ENCODE assay signal across 15 cellular contexts in the genomic region with DNA sequence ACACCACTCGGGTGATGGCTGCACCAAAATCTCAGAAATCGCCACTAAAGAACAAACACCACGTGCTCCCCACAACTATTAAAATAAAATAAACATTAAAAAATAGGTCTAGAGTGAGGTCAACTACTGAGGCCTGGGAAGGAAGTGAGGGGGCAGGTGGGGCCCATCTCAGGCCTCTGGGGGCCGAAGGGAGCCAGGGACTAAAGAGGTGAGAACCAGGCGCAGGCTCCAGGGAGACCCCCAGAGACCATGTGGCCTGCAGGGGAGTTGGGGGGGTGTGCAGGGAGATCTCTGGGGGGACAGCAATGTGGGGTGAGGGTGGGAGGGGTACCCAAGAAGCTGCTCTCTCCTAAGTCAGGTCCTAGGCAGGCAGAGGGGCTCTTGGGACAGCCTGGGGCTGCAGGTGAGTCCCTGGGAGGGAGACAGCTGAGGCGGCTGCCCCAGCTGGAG.
DNase-seq lines count a peak whose midpoint lies in the region; ATAC-seq, FAIRE-seq and TF ChIP-seq lines count a peak whose summit lies in the region.
"Had no signal": no experiment of that assay in that cellular context is flagged by ENCODE, and none has a peak within 500 bp of the region (broad histone marks: within the 10 kb centered on the region; RNA-seq: fewer than 3 reads in every experiment).

No MANE protein-coding gene starts in this region.

- peak overlapping the region; percentile 87 for H3K4me2 ChIP-seq in A549
- H3K4me2 ChIP-seq in mammary epithelial cell (ENCODE audit: insufficient read depth, low read depth, low read length): peak overlapping the region; percentile 73
- peak overlapping the region; percentile 78 for H3K4me2 ChIP-seq in mesendoderm (ENCODE audit: low read length)

- H2AFZ ChIP-seq in mammary epithelial cell (ENCODE audit: low read depth, low read length): peak overlapping the region; percentile 79

- H2BK15ac ChIP-seq in mesendoderm (replicated peaks; ENCODE audit: low read depth): no peak overlapping the region

- H3K36me3 ChIP-seq in HUES6 (ENCODE audit: control insufficient read depth, insufficient read depth, low read length) (no peaks in the 10 kb centered on the region), mammary epithelial cell (ENCODE audit: insufficient read depth, low read length) (no peaks in the 10 kb centered on the region), mesendoderm (ENCODE audit: control insufficient read depth, insufficient read depth, low read length) (no peaks in the 10 kb centered on the region)
- no peaks in the 10 kb centered on the region for H3K36me3 ChIP-seq in effector memory CD4-positive, alpha-beta T cell (ENCODE audit: control insufficient read depth, insufficient read depth, low read length)
- H3K36me3 ChIP-seq in naive thymus-derived CD4-positive, alpha-beta T cell (ENCODE audit: control insufficient read depth in 2 of 3, insufficient read depth in 3 of 3, low read length in 3 of 3): no peaks in the 10 kb centered on the region
- H3K36me3 ChIP-seq: cardiac muscle cell had no signal

- H3K4ac ChIP-seq in mesendoderm (ENCODE audit: low read depth, low read length): no peak overlapping the region

- in situ Hi-C loops in mammary epithelial cell (cut with MboI; ENCODE audit: low sequenced_read_pairs in 2 of 2): no loop called here

- no peak overlapping the region for H2AK5ac ChIP-seq in mesendoderm (ENCODE audit: low read length)

- peaks cover 7 to 17% (median 12%) of the 10 kb centered on the region in 7 donors for H3K4me1 Mint-ChIP-seq in naive thymus-derived CD4-positive, alpha-beta T cell

- peak overlapping the region; percentile 67 for H4K8ac ChIP-seq in mesendoderm (ENCODE audit: low read depth, low read length)

- H4K20me1 ChIP-seq in mammary epithelial cell (ENCODE audit: insufficient read depth, low read length): no peaks in the 10 kb centered on the region

- no peak for FAIRE-seq in A549 (lab: Jason Lieb, UNC)
- FAIRE-seq: endothelial cell of umbilical vein had no signal

- peak overlapping the region; percentile 65 to 81; a peak in 4 of 6 replicates for H3K27ac ChIP-seq in A549
- H3K27ac ChIP-seq in HUES6 (ENCODE audit: low read depth, low read length): no peak overlapping the region
- H3K27ac ChIP-seq in mammary epithelial cell (ENCODE audit: insufficient read depth, low read depth, low read length): peak overlapping the region; percentile 54
- no peak overlapping the region for H3K27ac ChIP-seq in mesendoderm (ENCODE audit: low read depth, low read length)
- H3K27ac ChIP-seq in effector memory CD4-positive, alpha-beta T cell (ENCODE audit: insufficient read depth, low read length, poor library complexity, severe bottlenecking): no peak overlapping the region
- no peak overlapping the region for H3K27ac ChIP-seq in naive thymus-derived CD4-positive, alpha-beta T cell (ENCODE audit: low read depth, low read length)
- H3K27ac ChIP-seq: cardiac muscle cell had no signal

- H3K79me2 ChIP-seq in mammary epithelial cell (ENCODE audit: insufficient read depth, low read length): peaks cover 23% of the 10 kb centered on the region
- H3K79me2 ChIP-seq in mesendoderm (ENCODE audit: control insufficient read depth, insufficient read depth, low read length): no peaks in the 10 kb centered on the region

- peak overlapping the region; percentile 81 for H3K56ac ChIP-seq in mesendoderm (ENCODE audit: low read length)

- H2BK120ac ChIP-seq in mesendoderm (ENCODE audit: low read depth, low read length): no peak overlapping the region

- H3K18ac ChIP-seq in mesendoderm (ENCODE audit: low read length): peak overlapping the region; percentile 41

- POLR2A ChIA-PET in A549 (lab: Yijun Ruan, JAX): no interaction called here
- POLR2A ChIA-PET in naive thymus-derived CD4-positive, alpha-beta T cell (lab: Charles Lee): interaction anchor here (0.6 kb wide), 1 partner anchor 174 kb away, joined by 4 read pairs; no protein-coding TSS in a partner anchor

- H3K36me3 Mint-ChIP-seq in naive thymus-derived CD4-positive, alpha-beta T cell: peaks cover 0 to 11% (median 6%) of the 10 kb centered on the region in 5 donors
- H3K36me3 Mint-ChIP-seq: activated naive CD8-positive, alpha-beta T cell had no signal

- H3K4me3 ChIP-seq in A549 (peak overlapping the region; percentile 38), HUES6 (ENCODE audit: low read depth, low read length) (peak overlapping the region; percentile 65), mammary epithelial cell (replicated peaks in 1 of 3; ENCODE audit: insufficient read depth in 1 of 3, low read depth in 2 of 3, low read length in 3 of 3) (peak overlapping the region; percentile 41 to 50 (median 49)), mesendoderm (ENCODE audit: low read length) (no peak overlapping the region)
- no peak overlapping the region for H3K4me3 ChIP-seq in effector memory CD4-positive, alpha-beta T cell (ENCODE audit: insufficient read depth, low read depth, low read length, poor library complexity, severe bottlenecking)
- no peak overlapping the region for H3K4me3 ChIP-seq in naive thymus-derived CD4-positive, alpha-beta T cell (ENCODE audit: low read length)

- no peaks in the 10 kb centered on the region for H3K9me3 ChIP-seq in A549
- H3K9me3 ChIP-seq in HUES6 (ENCODE audit: control insufficient read depth, insufficient read depth, low read depth, low read length): no peaks in the 10 kb centered on the region
- H3K9me3 ChIP-seq in mammary epithelial cell (replicated peaks; ENCODE audit: insufficient read depth, low read length): no peaks in the 10 kb centered on the region
- no peaks in the 10 kb centered on the region for H3K9me3 ChIP-seq in effector memory CD4-positive, alpha-beta T cell (ENCODE audit: control insufficient read depth, low read length)
- H3K9me3 ChIP-seq in naive thymus-derived CD4-positive, alpha-beta T cell (ENCODE audit: control insufficient read depth in 2 of 3, low read length in 3 of 3): no peaks in the 10 kb centered on the region

- H3K4me1 ChIP-seq in A549: peaks cover 24% of the 10 kb centered on the region
- peaks cover 16% of the 10 kb centered on the region for H3K4me1 ChIP-seq in HUES6 (ENCODE audit: control insufficient read depth, insufficient read depth, low read length)
- H3K4me1 ChIP-seq in mammary epithelial cell (ENCODE audit: insufficient read depth, low read length): peaks cover 17% of the 10 kb centered on the region
- H3K4me1 ChIP-seq in mesendoderm (ENCODE audit: control insufficient read depth, low read depth, low read length): no peaks in the 10 kb centered on the region
- H3K4me1 ChIP-seq in effector memory CD4-positive, alpha-beta T cell (ENCODE audit: control insufficient read depth, insufficient read depth, low read length, poor library complexity, severe bottlenecking): peaks cover 14% of the 10 kb centered on the region
- peaks cover 7 to 10% of the 10 kb centered on the region in 2 donors for H3K4me1 ChIP-seq in naive thymus-derived CD4-positive, alpha-beta T cell (ENCODE audit: control insufficient read depth in 2 of 2, insufficient read depth in 2 of 2, low read length in 2 of 2)

- ATAC-seq in A549: no peak
- ATAC-seq in GM21367 (IDR thresholded peaks at IDR 0.05; ENCODE audit: unreplicated experiment): no peak
- no peak for ATAC-seq in naive thymus-derived CD4-positive, alpha-beta T cell

- CTCF ChIA-PET in A549 (lab: Yijun Ruan, JAX): interaction anchor here (0.6 to 6.2 kb wide), 14 partner anchors 9 to 378 kb away, joined by 3 to 49 read pairs (median 6); no protein-coding TSS in a partner anchor
- CTCF ChIA-PET in mammary epithelial cell (lab: Charles Lee; ENCODE audit: low non-redundant PET): interaction anchor here (0.6 kb wide), 1 partner anchor 9 kb away, joined by 3 read pairs; no protein-coding TSS in a partner anchor
- CTCF ChIA-PET in naive thymus-derived CD4-positive, alpha-beta T cell (lab: Charles Lee): no interaction called here

- H3K9ac ChIP-seq in HUES6 (ENCODE audit: low read length) (no peak overlapping the region), mammary epithelial cell (ENCODE audit: insufficient read depth, low read length) (no peak overlapping the region), mesendoderm (ENCODE audit: low read length) (peak overlapping the region; percentile 63)

- 85% methylated on average over 6 of the region's 6 CpGs for WGBS in A549 (ENCODE audit: missing lambda C conversion rate)
- 80% methylated on average over 4 of the region's 6 CpGs for WGBS in mammary epithelial cell (ENCODE audit: low coverage, missing lambda C conversion rate)
- no CpG with 5 or more reads among the region's 6 CpGs for WGBS in mesendoderm (ENCODE audit: extremely low coverage, insufficient coverage, low lambda C conversion rate)

- no peak for TF ChIP-seq CTCF in A549 (IDR thresholded peaks at IDR 0.05)
- no peak for TF ChIP-seq CTCF in mammary epithelial cell (conservative IDR thresholded peaks at IDR 0.05 in 1 of 2, IDR thresholded peaks at IDR 0.05 in 1 of 2; ENCODE audit: extremely low read depth in 1 of 2, insufficient read depth in 1 of 2, low read depth in 1 of 2, low read length in 2 of 2)

- intact Hi-C loops in mammary epithelial cell (cut with micrococcal nuclease): loop anchor here (10.0 kb wide), 1 partner anchor 161 kb away; no protein-coding TSS in a partner anchor
- intact Hi-C loops in naive thymus-derived CD4-positive, alpha-beta T cell (cut with micrococcal nuclease): no loop called here

- no peak for TF ChIP-seq POLR2A in A549 (IDR thresholded peaks at IDR 0.05; ENCODE audit: low read length)

- H4K5ac ChIP-seq in mesendoderm (ENCODE audit: low read length): no peak overlapping the region

- DNase-seq in A549 (ENCODE audit: low read depth in 1 of 2, low spot score in 1 of 2): no peak
- DNase-seq in mammary epithelial cell: no peak
- no peak for DNase-seq in mesendoderm
- no peak for DNase-seq in effector memory CD4-positive, alpha-beta T cell
- DNase-seq in mucosa of gallbladder (ENCODE audit: low spot score): no peak
- no peak for DNase-seq in naive thymus-derived CD4-positive, alpha-beta T cell
- DNase-seq: ACHN, activated B cell treated with CpG ODN at 0.5 μM for 24 hours, NCI-H1048 had no signal

- peaks cover 0 to 8% (median 0%) of the 10 kb centered on the region in 5 donors for H3K27me3 Mint-ChIP-seq in naive thymus-derived CD4-positive, alpha-beta T cell

- no peak overlapping the region for H3K4me3 Mint-ChIP-seq in naive thymus-derived CD4-positive, alpha-beta T cell
- H3K4me3 Mint-ChIP-seq: activated B cell treated with CpG ODN at 0.5 μM for 24 hours; activated naive CD8-positive, alpha-beta T cell; neural crest cell had no signal

- no peak for TF ChIP-seq EP300 in A549 (IDR thresholded peaks at IDR 0.05)

- no peak overlapping the region for H2BK5ac ChIP-seq in mesendoderm (ENCODE audit: low read length)

- BruUV-seq in mammary epithelial cell (replicated peaks; lab: Mats Ljungman, UMichigan): no TSS peak

- H3K27me3 ChIP-seq in HUES6 (ENCODE audit: control insufficient read depth, insufficient read depth, low read length) (peaks cover 40% of the 10 kb centered on the region), mammary epithelial cell (ENCODE audit: insufficient read depth, low read length) (no peaks in the 10 kb centered on the region), mesendoderm (ENCODE audit: insufficient read depth, low read length, poor library complexity) (peaks cover 10% of the 10 kb centered on the region)
- H3K27me3 ChIP-seq in effector memory CD4-positive, alpha-beta T cell (replicated peaks; ENCODE audit: control insufficient read depth, insufficient read depth, low read length, poor library complexity, severe bottlenecking): no peaks in the 10 kb centered on the region
- no peaks in the 10 kb centered on the region for H3K27me3 ChIP-seq in naive thymus-derived CD4-positive, alpha-beta T cell (ENCODE audit: control insufficient read depth in 2 of 2, insufficient read depth in 2 of 2, low read length in 2 of 2)

- H3K9me3 Mint-ChIP-seq in naive thymus-derived CD4-positive, alpha-beta T cell: peaks cover 0 to 2% (median 0%) of the 10 kb centered on the region in 11 donors
- H3K9me3 Mint-ChIP-seq: activated B cell treated with CpG ODN at 0.5 μM for 24 hours, neural crest cell had no signal

- dilution Hi-C loops in mammary epithelial cell (cut with HindIII; ENCODE audit: low sequenced_read_pairs): no loop called here

- H3K23ac ChIP-seq in mesendoderm (ENCODE audit: low read length): no peak overlapping the region

- no peaks in the 10 kb centered on the region for H3K79me1 ChIP-seq in mesendoderm (ENCODE audit: low read length)

- H3K27ac Mint-ChIP-seq in naive thymus-derived CD4-positive, alpha-beta T cell: no peak overlapping the region
- H3K27ac Mint-ChIP-seq: activated B cell treated with CpG ODN at 0.5 μM for 24 hours; activated naive CD8-positive, alpha-beta T cell had no signal

- TF ChIP-seq RAD21 in A549 (conservative IDR thresholded peaks at IDR 0.05 in 1 of 2, IDR thresholded peaks at IDR 0.05 in 1 of 2): no peak

Comparison
In these comparisons a context has a peak if more than half of its experiments do, and no peak if none do; other contexts are left out.
1. H3K27ac ChIP-seq: peak in A549 (2 of 2) and mammary epithelial cell (single experiment); none in HUES6 (single experiment), mesendoderm (single experiment), effector memory CD4-positive, alpha-beta T cell (single experiment) and naive thymus-derived CD4-positive, alpha-beta T cell (single experiment).
2. H3K4me3 ChIP-seq: peak in A549 (single experiment), HUES6 (single experiment) and mammary epithelial cell (3 of 3); none in mesendoderm (single experiment), effector memory CD4-positive, alpha-beta T cell (single experiment) and naive thymus-derived CD4-positive, alpha-beta T cell (single experiment).
3. Peak in every context shown above with its lines, with median percentiles within 50 percentile points of each other: H3K4me2 ChIP-seq.